32 cellular contexts compared by ENCODE assay signal in genomic region chr19:585551-586110, GRCh38. TPM values are rescaled to one million over a fixed set of nuclear protein-coding genes. Genes with fewer than 3 reads are reported as not detected.
A peak's percentile ranks its signal among the peaks of the same experiment; 100 is the strongest.
DNase-seq lines count a peak whose midpoint lies in the region; ATAC-seq, FAIRE-seq and TF ChIP-seq lines count a peak whose summit lies in the region.
"Had no signal": no experiment of that assay in that cellular context is flagged by ENCODE, and none has a peak within 500 bp of the region (broad histone marks: within the 10 kb centered on the region; RNA-seq: fewer than 3 reads in every experiment).

No MANE protein-coding gene starts in this region.

- no TSS peak for BruUV-seq in HepG2 (replicated peaks; lab: Mats Ljungman, UMichigan)

- peaks cover 5% of the 10 kb centered on the region; the same call in 2 of the 3 replicates for H3K4me1 Mint-ChIP-seq in GM23338

- peaks cover 6% of the 10 kb centered on the region; the same call in 1 of the 2 replicates for H4K20me1 ChIP-seq in GM23338 (replicated peaks; ENCODE audit: insufficient read depth)
- peaks cover 44% of the 10 kb centered on the region for H4K20me1 ChIP-seq in HepG2 (ENCODE audit: insufficient read depth, low read length)

- in situ Hi-C loops in HepG2 (cut with HindIII; ENCODE audit: extremely low pct_ligation_motif_present, low pct_unique_long_range_greater_than_20kb) = loop anchor here (5.0 to 10.0 kb wide), 2 partner anchors 33 to 149 kb away; no protein-coding TSS in a partner anchor

- no peak for TF ChIP-seq RAD21 in HepG2 (CRISPR knock-in tag; IDR thresholded peaks at IDR 0.05)

- POLR2A ChIA-PET in HepG2 (lab: Yijun Ruan, JAX) = interaction anchor here (1.5 to 3.9 kb wide), 2 partner anchors 11 to 13 kb away, joined by 5 to 16 read pairs; partner anchors contain the start of gene BSG

- H3F3A ChIP-seq in GM23338 (replicated peaks; ENCODE audit: low read depth) = peaks cover 14% of the 10 kb centered on the region

- H3K36me3 Mint-ChIP-seq in GM23338 (ENCODE audit: low read depth) = peaks cover 7% of the 10 kb centered on the region
- H3K36me3 Mint-ChIP-seq: activated naive CD8-positive, alpha-beta T cell treated with anti-CD3 and anti-CD28 coated beads for 36 hours; T-cell had no signal

- H3K36me3 ChIP-seq in GM23338 (ENCODE audit: insufficient read depth) = no peaks in the 10 kb centered on the region; the same call in 1 of the 2 replicates
- H3K36me3 ChIP-seq in HepG2 (replicated peaks in 1 of 2; ENCODE audit: control insufficient read depth in 1 of 2, insufficient read depth in 2 of 2, low read length in 2 of 2) = peaks cover 12 to 16% of the 10 kb centered on the region in 2 experiments; a peak in 4 of 5 replicates
- H3K36me3 ChIP-seq in small intestine (ENCODE audit: control insufficient read depth in 2 of 2, insufficient read depth in 2 of 2, low read length in 2 of 2) = peaks cover 11 to 13% of the 10 kb centered on the region in 2 donors

- H3K27ac Mint-ChIP-seq in GM23338 = no peak overlapping the region
- H3K27ac Mint-ChIP-seq: activated CD4-positive, alpha-beta T cell treated with anti-CD3 and anti-CD28 coated beads, Interleukin-2, amount 10 ng/mL, durations not matched to agents 7 days and 5 days; activated naive CD8-positive, alpha-beta T cell treated with anti-CD3 and anti-CD28 coated beads for 36 hours; naive thymus-derived CD4-positive, alpha-beta T cell; T-cell; WTC11 had no signal

- H3K9me2 ChIP-seq in GM23338 (ENCODE audit: insufficient read depth) = no peaks in the 10 kb centered on the region

- WGBS in HepG2 (ENCODE audit: low lambda C conversion rate) = 30% methylated on average over 2 of the region's 10 CpGs
- 51 to 64% (median 58%) methylated on average over 10 of the region's 10 CpGs for WGBS in small intestine, 3 donors

- H3K4me2 ChIP-seq in GM23338 (no peak overlapping the region), HepG2 (ENCODE audit: low read depth, low read length) (no peak overlapping the region)
- H3K4me2 ChIP-seq: BLaER1 had no signal

- TF ChIP-seq CTCF in GM23338 (conservative IDR thresholded peaks at IDR 0.05; ENCODE audit: low read depth in 2 of 2) = no peak
- no peak for TF ChIP-seq CTCF in HepG2 (CRISPR knock-in tag; IDR thresholded peaks at IDR 0.05)
- no peak for TF ChIP-seq CTCF in foreskin keratinocyte (conservative IDR thresholded peaks at IDR 0.05)

- FAIRE-seq in HepG2 (lab: Jason Lieb, UNC) (no peak), small intestine (lab: Jason Lieb, UNC) (no peak)
- FAIRE-seq: GM12878, H54 had no signal

- H2AFZ ChIP-seq in GM23338 = no peak overlapping the region
- H2AFZ ChIP-seq in HepG2 (ENCODE audit: low read length) = no peak overlapping the region

- H3K27me3 Mint-ChIP-seq in GM23338 (ENCODE audit: insufficient read depth, low read depth, poor library complexity) = peaks cover 36% of the 10 kb centered on the region

- H3K4me1 ChIP-seq in GM23338 (ENCODE audit: insufficient read depth) = peaks cover 5% of the 10 kb centered on the region; the same call in 1 of the 2 replicates
- H3K4me1 ChIP-seq in HepG2 (ENCODE audit: insufficient read depth, low read length) = peaks cover 35% of the 10 kb centered on the region
- H3K4me1 ChIP-seq in small intestine (ENCODE audit: control insufficient read depth in 2 of 2, insufficient read depth in 1 of 2, low read depth in 1 of 2, low read length in 1 of 2) = no peaks in the 10 kb centered on the region
- H3K4me1 ChIP-seq in foreskin keratinocyte = no peaks in the 10 kb centered on the region
- H3K4me1 ChIP-seq: right lobe of liver had no signal

- no peak for TF ChIP-seq POLR2A in HepG2 (IDR thresholded peaks at IDR 0.05; ENCODE audit: insufficient read depth in 1 of 2, low read depth in 2 of 2, low read length in 2 of 2)

- H3K9me3 Mint-ChIP-seq in GM23338 = no peaks in the 10 kb centered on the region
- H3K9me3 Mint-ChIP-seq: activated CD4-positive, alpha-beta T cell treated with anti-CD3 and anti-CD28 coated beads, Interleukin-2, amount 10 ng/mL, durations not matched to agents 7 days and 5 days; activated naive CD8-positive, alpha-beta T cell treated with anti-CD3 and anti-CD28 coated beads for 36 hours; T-cell; WTC11 had no signal

- H3K4me3 ChIP-seq in GM23338 (no peak overlapping the region), HepG2 (replicated peaks in 1 of 3; ENCODE audit: insufficient read depth in 1 of 3, low read depth in 2 of 3, low read length in 3 of 3) (no peak overlapping the region), small intestine (ENCODE audit: low read depth in 1 of 2, low read length in 2 of 2) (no peak overlapping the region)
- H3K4me3 ChIP-seq: BLaER1, GM12878, lower lobe of right lung, prostate gland, right lobe of liver, transverse colon had no signal

- H3K79me2 ChIP-seq in GM23338 (replicated peaks; ENCODE audit: insufficient read depth) (no peaks in the 10 kb centered on the region), HepG2 (ENCODE audit: insufficient read depth, low read length) (no peaks in the 10 kb centered on the region)

- H3K9me3 ChIP-seq in HepG2 (ENCODE audit: low read length) = no peaks in the 10 kb centered on the region
- no peaks in the 10 kb centered on the region for H3K9me3 ChIP-seq in small intestine (ENCODE audit: control insufficient read depth, low read depth)
- H3K9me3 ChIP-seq: BLaER1, lower lobe of right lung, prostate gland, right lobe of liver, transverse colon had no signal

- H3K27me3 ChIP-seq in GM23338 (ENCODE audit: insufficient read depth) (peaks cover 16% of the 10 kb centered on the region), HepG2 (ENCODE audit: control insufficient read depth in 1 of 2, insufficient read depth in 2 of 2, low read length in 2 of 2) (peaks cover 5 to 22% of the 10 kb centered on the region in 2 experiments), small intestine (ENCODE audit: control insufficient read depth in 2 of 2, insufficient read depth in 2 of 2, low read length in 2 of 2) (peaks cover 0 to 16% of the 10 kb centered on the region in 2 donors), foreskin keratinocyte (peaks cover 23% of the 10 kb centered on the region)

- ATAC-seq in GM23338 (no peak), HepG2 (peak; percentile 12), foreskin keratinocyte (no peak)
- ATAC-seq: naive thymus-derived CD4-positive, alpha-beta T cell; right lobe of liver; T-cell; WTC11 had no signal

- no peak overlapping the region for H3K9ac ChIP-seq in HepG2 (ENCODE audit: insufficient read depth, low read depth, low read length)
- H3K9ac ChIP-seq: BLaER1 had no signal

- CTCF ChIA-PET in HepG2 (lab: Yijun Ruan, JAX; ENCODE audit: low intra/inter-chr PET ratio, low total read pairs) = interaction anchor here (2.4 to 3.0 kb wide), 2 partner anchors 19 kb away, joined by 9 read pairs; no protein-coding TSS in a partner anchor

- DNase-seq in GM23338 (ENCODE audit: low spot score) (peak; percentile 6), RPMI7951 (ENCODE audit: low read depth) (peak; percentile 52), HepG2 (ENCODE audit: low spot score) (no peak), small intestine (no peak), NCI-H82 (lab: John Stamatoyannopoulos, UW) (no peak), foreskin keratinocyte (no peak)
- DNase-seq: activated CD4-positive, alpha-beta T cell treated with anti-CD3 and anti-CD28 coated beads, Interleukin-2, amount 10 ng/mL, durations not matched to agents 7 days and 5 days; activated gamma-delta T cell; activated naive CD8-positive, alpha-beta T cell treated with anti-CD3 and anti-CD28 coated beads for 36 hours; activated T-cell treated with anti-CD3 and anti-CD28 coated beads, Interleukin-2, amount 50 U/mL, for 1 hour; aorta; effector CD4-positive, alpha-beta T cell; hippocampal formation; lower lobe of right lung; naive thymus-derived CD4-positive, alpha-beta T cell; NCI-H2107; NCI-H446; NCI-H748 treated with DMSO at 0.1 percent for 48 hours; nucleus accumbens; RPMI8226; stimulated activated CD4-positive, alpha-beta T cell treated with anti-CD3 and anti-CD28 coated beads, Interleukin-12 subunit alpha, Interleukin-12 subunit beta, amount 100 ng/mL, for 4 hours; stimulated activated CD4-positive, alpha-beta T cell treated with anti-CD3 and anti-CD28 coated beads, Interleukin-2, amount 100 ng/mL, for 48 hours; T-cell; transverse colon had no signal

- no peak overlapping the region for H3K27ac ChIP-seq in GM23338 (ENCODE audit: low read depth)
- no peak overlapping the region for H3K27ac ChIP-seq in HepG2 (ENCODE audit: extremely low read length, insufficient read depth, low read length)
- no peak overlapping the region for H3K27ac ChIP-seq in small intestine (ENCODE audit: low read depth in 1 of 2, low read length in 1 of 2)
- no peak overlapping the region for H3K27ac ChIP-seq in foreskin keratinocyte
- H3K27ac ChIP-seq: BLaER1, lower lobe of right lung, prostate gland, right lobe of liver, transverse colon had no signal

- intact Hi-C loops in HepG2 (cut with micrococcal nuclease; ENCODE audit: unreplicated experiment) = loop anchor here (10.0 kb wide), 1 partner anchor 79 kb away; the partner anchor contains the start of gene RNF126

- no peak overlapping the region for H3K4me3 Mint-ChIP-seq in GM23338
- H3K4me3 Mint-ChIP-seq: activated CD4-positive, alpha-beta T cell treated with anti-CD3 and anti-CD28 coated beads, Interleukin-2, amount 10 ng/mL, durations not matched to agents 7 days and 5 days; activated naive CD8-positive, alpha-beta T cell treated with anti-CD3 and anti-CD28 coated beads for 36 hours; naive thymus-derived CD4-positive, alpha-beta T cell; T-cell; WTC11 had no signal

- no peak for TF ChIP-seq EP300 in HepG2 (IDR thresholded peaks at IDR 0.05; ENCODE audit: low read depth in 2 of 2, low read length in 2 of 2)
- no peak for TF ChIP-seq EP300 in HepG2 (CRISPR knock-in tag; IDR thresholded peaks at IDR 0.05; ENCODE audit: borderline replicate concordance)

RNA-seq across cellular contexts. Expression of gene HCN2, which starts 4.0 kb away (rescaled TPM):
- 2.9 and 3.7 TPM in 2 replicates for total RNA-seq in GM23338 (2014; rRNA removed; shearing (Covaris generic))
- polyA plus RNA-seq in GM23338 (2016; fragmentation: Nextera tagmentation; extraction: Ambion mirVana) = 0.06 and 0.14 TPM in 2 replicates
- total RNA-seq in RPMI7951 (2014; rRNA removed; shearing (Covaris generic)) = 0.24 and 0.39 TPM in 2 replicates
- total RNA-seq in HepG2 (2016; rRNA removed; fragmentation: Illumina TruSeq; extraction: Trizol) = not detected in 2 replicates
- not detected in 2 replicates for total RNA-seq in HepG2 (2016; cell fraction: cytosol; rRNA removed; fragmentation: Illumina TruSeq; extraction: Trizol; ENCODE audit: low read depth)
- not detected in 2 replicates for total RNA-seq in HepG2 (2016; cell fraction: insoluble cytoplasmic fraction; rRNA removed; fragmentation: Illumina TruSeq; extraction: Trizol)
- 0.03 TPM in 1 of 2 replicates, not detected in the other for total RNA-seq in HepG2 (2016; cell fraction: membrane; rRNA removed; fragmentation: Illumina TruSeq; extraction: Trizol)
- total RNA-seq in HepG2 (2016; cell fraction: nucleus; rRNA removed; fragmentation: Illumina TruSeq; extraction: Trizol) = not detected in 2 replicates
- polyA plus RNA-seq in HepG2 (2011; rRNA removed) = 0.01 and 0.05 TPM in 2 replicates
- 0.07 and 0.09 TPM in 2 replicates for polyA plus RNA-seq in HepG2 (2011; cell fraction: cytosol; rRNA removed)
- 0.19 and 0.24 TPM in 2 replicates for polyA plus RNA-seq in HepG2 (2011; cell fraction: nucleus; rRNA removed)
- 0.15 and 0.39 TPM in 2 replicates for polyA plus RNA-seq in HepG2 (2012)
- 0.07 TPM in 1 of 2 replicates, not detected in the other for polyA plus RNA-seq in HepG2 (2016; cell fraction: cytosol; fragmentation: Illumina TruSeq; extraction: Trizol; ENCODE audit: low read depth)
- not detected in 2 replicates for polyA plus RNA-seq in HepG2 (2016; cell fraction: insoluble cytoplasmic fraction; fragmentation: Illumina TruSeq; extraction: Trizol; ENCODE audit: low read depth)
- polyA plus RNA-seq in HepG2 (2016; cell fraction: membrane; fragmentation: Illumina TruSeq; extraction: Trizol; ENCODE audit: low read depth) = 0.05 TPM in 1 of 2 replicates, not detected in the other
- not detected in 2 replicates for polyA plus RNA-seq in HepG2 (2016; cell fraction: nucleus; fragmentation: Illumina TruSeq; extraction: Trizol; ENCODE audit: insufficient read depth, low read depth)
- polyA minus RNA-seq in HepG2 (2011; rRNA and poly(A)+ RNA removed; ENCODE audit: low replicate concordance) = 0.16 and 9.3 TPM in 2 replicates
- not detected in 2 replicates for polyA minus RNA-seq in HepG2 (2011; cell fraction: cytosol; rRNA and poly(A)+ RNA removed)
- polyA minus RNA-seq in HepG2 (2011; cell fraction: nucleus; rRNA and poly(A)+ RNA removed) = not detected in 2 replicates
- under 1 TPM in 1 of 3 donors, not detected in 2; 0.58 TPM for polyA plus RNA-seq in small intestine
- 0.20 and 0.21 TPM in 2 replicates for total RNA-seq in foreskin keratinocyte
- polyA plus RNA-seq in foreskin keratinocyte = 0.18 and 0.19 TPM in 2 replicates
- total RNA-seq: subcutaneous adipose tissue had no signal
- polyA plus RNA-seq: naive thymus-derived CD4-positive, alpha-beta T cell had no signal

RNA-seq across cellular contexts. Expression of gene BSG, which starts 13.2 kb away (rescaled TPM):
- 891 and 973 TPM in 2 replicates for total RNA-seq in GM23338 (2014; rRNA removed; shearing (Covaris generic))
- polyA plus RNA-seq in GM23338 (2016; fragmentation: Nextera tagmentation; extraction: Ambion mirVana) = 957 and 960 TPM in 2 replicates
- total RNA-seq in RPMI7951 (2014; rRNA removed; shearing (Covaris generic)) = 911 and 1,158 TPM in 2 replicates
- 136 and 309 TPM in 2 replicates for total RNA-seq in HepG2 (2016; rRNA removed; fragmentation: Illumina TruSeq; extraction: Trizol)
- 81.8 and 84.4 TPM in 2 replicates for total RNA-seq in HepG2 (2016; cell fraction: cytosol; rRNA removed; fragmentation: Illumina TruSeq; extraction: Trizol; ENCODE audit: low read depth)
- total RNA-seq in HepG2 (2016; cell fraction: insoluble cytoplasmic fraction; rRNA removed; fragmentation: Illumina TruSeq; extraction: Trizol) = 114 and 317 TPM in 2 replicates
- total RNA-seq in HepG2 (2016; cell fraction: membrane; rRNA removed; fragmentation: Illumina TruSeq; extraction: Trizol) = 96.0 and 109 TPM in 2 replicates
- 271 and 340 TPM in 2 replicates for total RNA-seq in HepG2 (2016; cell fraction: nucleus; rRNA removed; fragmentation: Illumina TruSeq; extraction: Trizol)
- 754 and 1,057 TPM in 2 replicates for polyA plus RNA-seq in HepG2 (2011; rRNA removed)
- 595 and 749 TPM in 2 replicates for polyA plus RNA-seq in HepG2 (2011; cell fraction: cytosol; rRNA removed)
- polyA plus RNA-seq in HepG2 (2011; cell fraction: nucleus; rRNA removed) = 561 and 615 TPM in 2 replicates
- 926 and 933 TPM in 2 replicates for polyA plus RNA-seq in HepG2 (2012)
- polyA plus RNA-seq in HepG2 (2016; cell fraction: cytosol; fragmentation: Illumina TruSeq; extraction: Trizol; ENCODE audit: low read depth) = 148 and 149 TPM in 2 replicates
- 179 and 219 TPM in 2 replicates for polyA plus RNA-seq in HepG2 (2016; cell fraction: insoluble cytoplasmic fraction; fragmentation: Illumina TruSeq; extraction: Trizol; ENCODE audit: low read depth)
- polyA plus RNA-seq in HepG2 (2016; cell fraction: membrane; fragmentation: Illumina TruSeq; extraction: Trizol; ENCODE audit: low read depth) = 152 and 167 TPM in 2 replicates
- polyA plus RNA-seq in HepG2 (2016; cell fraction: nucleus; fragmentation: Illumina TruSeq; extraction: Trizol; ENCODE audit: insufficient read depth, low read depth) = 760 and 837 TPM in 2 replicates
- polyA minus RNA-seq in HepG2 (2011; rRNA and poly(A)+ RNA removed; ENCODE audit: low replicate concordance) = 426 and 707 TPM in 2 replicates
- 369 and 454 TPM in 2 replicates for polyA minus RNA-seq in HepG2 (2011; cell fraction: cytosol; rRNA and poly(A)+ RNA removed)
- 97.1 and 115 TPM in 2 replicates for polyA minus RNA-seq in HepG2 (2011; cell fraction: nucleus; rRNA and poly(A)+ RNA removed)
- 100 to 1,000 TPM; 208 to 443 (median 305) TPM for polyA plus RNA-seq in small intestine
- total RNA-seq in foreskin keratinocyte = 526 and 567 TPM in 2 replicates
- 863 and 896 TPM in 2 replicates for polyA plus RNA-seq in foreskin keratinocyte

RNA-seq across cellular contexts. Expression of gene GZMM, which starts 41.8 kb away (rescaled TPM):
- total RNA-seq in GM23338 (2014; rRNA removed; shearing (Covaris generic)) = not detected in 2 replicates
- 0.29 TPM in 1 of 2 replicates, not detected in the other for polyA plus RNA-seq in GM23338 (2016; fragmentation: Nextera tagmentation; extraction: Ambion mirVana)
- total RNA-seq in RPMI7951 (2014; rRNA removed; shearing (Covaris generic)) = 1.3 and 3.6 TPM in 2 replicates
- not detected in 2 replicates for total RNA-seq in HepG2 (2016; rRNA removed; fragmentation: Illumina TruSeq; extraction: Trizol)
- total RNA-seq in HepG2 (2016; cell fraction: cytosol; rRNA removed; fragmentation: Illumina TruSeq; extraction: Trizol; ENCODE audit: low read depth) = not detected in 2 replicates
- not detected in 2 replicates for total RNA-seq in HepG2 (2016; cell fraction: insoluble cytoplasmic fraction; rRNA removed; fragmentation: Illumina TruSeq; extraction: Trizol)
- not detected in 2 replicates for total RNA-seq in HepG2 (2016; cell fraction: membrane; rRNA removed; fragmentation: Illumina TruSeq; extraction: Trizol)
- not detected in 2 replicates for total RNA-seq in HepG2 (2016; cell fraction: nucleus; rRNA removed; fragmentation: Illumina TruSeq; extraction: Trizol)
- polyA plus RNA-seq in HepG2 (2011; rRNA removed) = 0.07 TPM in 1 of 2 replicates, not detected in the other
- polyA plus RNA-seq in HepG2 (2011; cell fraction: cytosol; rRNA removed) = 0.13 TPM in 1 of 2 replicates, not detected in the other
- 0.50 and 0.71 TPM in 2 replicates for polyA plus RNA-seq in HepG2 (2011; cell fraction: nucleus; rRNA removed)
- 0.16 TPM in 1 of 2 replicates, not detected in the other for polyA plus RNA-seq in HepG2 (2012)
- not detected in 2 replicates for polyA plus RNA-seq in HepG2 (2016; cell fraction: cytosol; fragmentation: Illumina TruSeq; extraction: Trizol; ENCODE audit: low read depth)
- not detected in 2 replicates for polyA plus RNA-seq in HepG2 (2016; cell fraction: insoluble cytoplasmic fraction; fragmentation: Illumina TruSeq; extraction: Trizol; ENCODE audit: low read depth)
- polyA plus RNA-seq in HepG2 (2016; cell fraction: membrane; fragmentation: Illumina TruSeq; extraction: Trizol; ENCODE audit: low read depth) = not detected in 2 replicates
- polyA plus RNA-seq in HepG2 (2016; cell fraction: nucleus; fragmentation: Illumina TruSeq; extraction: Trizol; ENCODE audit: insufficient read depth, low read depth) = not detected in 2 replicates
- not detected in 2 replicates for polyA minus RNA-seq in HepG2 (2011; rRNA and poly(A)+ RNA removed; ENCODE audit: low replicate concordance)
- not detected in 2 replicates for polyA minus RNA-seq in HepG2 (2011; cell fraction: cytosol; rRNA and poly(A)+ RNA removed)
- not detected in 2 replicates for polyA minus RNA-seq in HepG2 (2011; cell fraction: nucleus; rRNA and poly(A)+ RNA removed)
- 1 to 10 TPM in 2 of 3 donors, under 1 TPM in 1; 0.89 to 5.7 (median 1.9) TPM for polyA plus RNA-seq in small intestine
- total RNA-seq in foreskin keratinocyte = not detected in 2 replicates
- polyA plus RNA-seq in foreskin keratinocyte = 0.10 TPM in 1 of 2 replicates, not detected in the other
- polyA plus RNA-seq: AG04450 had no signal

RNA-seq across cellular contexts. Expression of gene POLRMT, which starts 47.7 kb away (rescaled TPM):
- total RNA-seq in GM23338 (2014; rRNA removed; shearing (Covaris generic)) = 120 and 148 TPM in 2 replicates
- polyA plus RNA-seq in GM23338 (2016; fragmentation: Nextera tagmentation; extraction: Ambion mirVana) = 98.0 and 125 TPM in 2 replicates
- total RNA-seq in RPMI7951 (2014; rRNA removed; shearing (Covaris generic)) = 19.3 and 20.5 TPM in 2 replicates
- 52.5 and 78.0 TPM in 2 replicates for total RNA-seq in HepG2 (2016; rRNA removed; fragmentation: Illumina TruSeq; extraction: Trizol)
- total RNA-seq in HepG2 (2016; cell fraction: cytosol; rRNA removed; fragmentation: Illumina TruSeq; extraction: Trizol; ENCODE audit: low read depth) = 14.6 and 16.3 TPM in 2 replicates
- total RNA-seq in HepG2 (2016; cell fraction: insoluble cytoplasmic fraction; rRNA removed; fragmentation: Illumina TruSeq; extraction: Trizol) = 49.1 and 82.6 TPM in 2 replicates
- total RNA-seq in HepG2 (2016; cell fraction: membrane; rRNA removed; fragmentation: Illumina TruSeq; extraction: Trizol) = 30.6 and 32.9 TPM in 2 replicates
- 53.4 and 70.1 TPM in 2 replicates for total RNA-seq in HepG2 (2016; cell fraction: nucleus; rRNA removed; fragmentation: Illumina TruSeq; extraction: Trizol)
- polyA plus RNA-seq in HepG2 (2011; rRNA removed) = 101 and 114 TPM in 2 replicates
- 20.8 and 36.5 TPM in 2 replicates for polyA plus RNA-seq in HepG2 (2011; cell fraction: cytosol; rRNA removed)
- polyA plus RNA-seq in HepG2 (2011; cell fraction: nucleus; rRNA removed) = 255 and 333 TPM in 2 replicates
- polyA plus RNA-seq in HepG2 (2012) = 52.2 and 65.7 TPM in 2 replicates
- polyA plus RNA-seq in HepG2 (2016; cell fraction: cytosol; fragmentation: Illumina TruSeq; extraction: Trizol; ENCODE audit: low read depth) = 16.5 and 17.7 TPM in 2 replicates
- 70.9 and 71.7 TPM in 2 replicates for polyA plus RNA-seq in HepG2 (2016; cell fraction: insoluble cytoplasmic fraction; fragmentation: Illumina TruSeq; extraction: Trizol; ENCODE audit: low read depth)
- 34.9 and 37.3 TPM in 2 replicates for polyA plus RNA-seq in HepG2 (2016; cell fraction: membrane; fragmentation: Illumina TruSeq; extraction: Trizol; ENCODE audit: low read depth)
- 138 and 146 TPM in 2 replicates for polyA plus RNA-seq in HepG2 (2016; cell fraction: nucleus; fragmentation: Illumina TruSeq; extraction: Trizol; ENCODE audit: insufficient read depth, low read depth)
- polyA minus RNA-seq in HepG2 (2011; rRNA and poly(A)+ RNA removed; ENCODE audit: low replicate concordance) = 247 and 377 TPM in 2 replicates
- polyA minus RNA-seq in HepG2 (2011; cell fraction: cytosol; rRNA and poly(A)+ RNA removed) = 67.1 and 69.6 TPM in 2 replicates
- 37.9 and 42.3 TPM in 2 replicates for polyA minus RNA-seq in HepG2 (2011; cell fraction: nucleus; rRNA and poly(A)+ RNA removed)
- polyA plus RNA-seq in small intestine = 100 to 1,000 TPM in 1 of 3 donors, 10 to 100 TPM in 2; 74.1 to 153 (median 99.4) TPM
- total RNA-seq in foreskin keratinocyte = 54.7 and 68.1 TPM in 2 replicates
- 59.9 and 69.5 TPM in 2 replicates for polyA plus RNA-seq in foreskin keratinocyte

RNA-seq across cellular contexts. Expression of gene FGF22, which starts 54.0 kb away (rescaled TPM):
- 0.31 and 2.8 TPM in 2 replicates for total RNA-seq in GM23338 (2014; rRNA removed; shearing (Covaris generic))
- polyA plus RNA-seq in GM23338 (2016; fragmentation: Nextera tagmentation; extraction: Ambion mirVana) = 1.0 and 1.1 TPM in 2 replicates
- 0.39 TPM in 1 of 2 replicates, not detected in the other for total RNA-seq in RPMI7951 (2014; rRNA removed; shearing (Covaris generic))
- 0.24 TPM in 1 of 2 replicates, not detected in the other for total RNA-seq in HepG2 (2016; rRNA removed; fragmentation: Illumina TruSeq; extraction: Trizol)
- total RNA-seq in HepG2 (2016; cell fraction: cytosol; rRNA removed; fragmentation: Illumina TruSeq; extraction: Trizol; ENCODE audit: low read depth) = not detected in 2 replicates
- 0.09 TPM in 1 of 2 replicates, not detected in the other for total RNA-seq in HepG2 (2016; cell fraction: insoluble cytoplasmic fraction; rRNA removed; fragmentation: Illumina TruSeq; extraction: Trizol)
- 0.17 and 0.19 TPM in 2 replicates for total RNA-seq in HepG2 (2016; cell fraction: membrane; rRNA removed; fragmentation: Illumina TruSeq; extraction: Trizol)
- not detected in 2 replicates for total RNA-seq in HepG2 (2016; cell fraction: nucleus; rRNA removed; fragmentation: Illumina TruSeq; extraction: Trizol)
- 0.07 TPM in 1 of 2 replicates, not detected in the other for polyA plus RNA-seq in HepG2 (2011; rRNA removed)
- polyA plus RNA-seq in HepG2 (2011; cell fraction: cytosol; rRNA removed) = not detected in 2 replicates
- not detected in 2 replicates for polyA plus RNA-seq in HepG2 (2011; cell fraction: nucleus; rRNA removed)
- polyA plus RNA-seq in HepG2 (2012) = 0.09 and 0.27 TPM in 2 replicates
- polyA plus RNA-seq in HepG2 (2016; cell fraction: cytosol; fragmentation: Illumina TruSeq; extraction: Trizol; ENCODE audit: low read depth) = 0.08 and 0.16 TPM in 2 replicates
- polyA plus RNA-seq in HepG2 (2016; cell fraction: insoluble cytoplasmic fraction; fragmentation: Illumina TruSeq; extraction: Trizol; ENCODE audit: low read depth) = not detected in 2 replicates
- polyA plus RNA-seq in HepG2 (2016; cell fraction: membrane; fragmentation: Illumina TruSeq; extraction: Trizol; ENCODE audit: low read depth) = 0.13 TPM in 1 of 2 replicates, not detected in the other
- 0.33 TPM in 1 of 2 replicates, not detected in the other for polyA plus RNA-seq in HepG2 (2016; cell fraction: nucleus; fragmentation: Illumina TruSeq; extraction: Trizol; ENCODE audit: insufficient read depth, low read depth)
- not detected in 2 replicates for polyA minus RNA-seq in HepG2 (2011; rRNA and poly(A)+ RNA removed; ENCODE audit: low replicate concordance)
- polyA minus RNA-seq in HepG2 (2011; cell fraction: cytosol; rRNA and poly(A)+ RNA removed) = not detected in 2 replicates
- not detected in 2 replicates for polyA minus RNA-seq in HepG2 (2011; cell fraction: nucleus; rRNA and poly(A)+ RNA removed)
- under 1 TPM in 1 of 3 donors, not detected in 2; 0.30 TPM for polyA plus RNA-seq in small intestine
- not detected in 2 replicates for total RNA-seq in foreskin keratinocyte
- not detected in 2 replicates for polyA plus RNA-seq in foreskin keratinocyte
- total RNA-seq: activated naive CD8-positive, alpha-beta T cell treated with anti-CD3 and anti-CD28 coated beads for 36 hours; GM12878; transverse colon had no signal
- polyA plus RNA-seq: AG04450; naive thymus-derived CD4-positive, alpha-beta T cell had no signal

Comparison
In these comparisons a context has a peak if more than half of its experiments do, and no peak if none do; other contexts are left out.
1. DNase-seq: peak in GM23338 (single experiment) and RPMI7951 (single experiment); none in HepG2 (single experiment), small intestine (single experiment), NCI-H82 (single experiment) and foreskin keratinocyte (0 of 2).